ENCODE assay signal across 8 cellular contexts in genomic region chr3:124033360-124034015, GRCh38. TPM values are rescaled to one million over a fixed set of nuclear protein-coding genes. Genes with fewer than 3 reads are reported as not detected.
DNase-seq lines count a peak whose midpoint lies in the region; ATAC-seq lines count a peak whose summit lies in the region.

Gene KALRN, plus strand, starts transcription at chr3:124033369.

- H3K4me2 ChIP-seq in skeletal muscle satellite cell (ENCODE audit: low read length), result peak within 1 kb of the TSS; percentile 99

- ATAC-seq in HG03432 (IDR thresholded peaks at IDR 0.05; ENCODE audit: unreplicated experiment), result peak; percentile 28

- H3K9me3 ChIP-seq in iPS-18a (ENCODE audit: control insufficient read depth, low read depth, low read length) (no peaks in the 10 kb centered on the region), skeletal muscle satellite cell (replicated peaks; ENCODE audit: low read length) (no peaks in the 10 kb centered on the region)

- H3K9ac ChIP-seq in iPS-18a (ENCODE audit: low read length) (peak within 1 kb of the TSS; percentile 73), skeletal muscle satellite cell (ENCODE audit: low read depth, low read length) (peak within 1 kb of the TSS; percentile 89)

- no peak within 1 kb of the TSS for H3K27ac ChIP-seq in iPS-18a (ENCODE audit: low read length)

- H3K4me1 ChIP-seq in iPS-18a (ENCODE audit: control insufficient read depth, low read depth, low read length), result peaks cover 3% of the 10 kb centered on the region
- peaks cover 11% of the 10 kb centered on the region for H3K4me1 ChIP-seq in skeletal muscle satellite cell (ENCODE audit: control insufficient read depth, insufficient read depth, low read length)

- H3K36me3 ChIP-seq in iPS-18a (ENCODE audit: control insufficient read depth, low read depth, low read length), result no peaks in the 10 kb centered on the region
- H3K36me3 ChIP-seq in skeletal muscle satellite cell (ENCODE audit: insufficient read depth, low read length), result no peaks in the 10 kb centered on the region

- H3K27me3 ChIP-seq in iPS-18a (ENCODE audit: control insufficient read depth, insufficient read depth, low read length), result peaks cover 56% of the 10 kb centered on the region
- H3K27me3 ChIP-seq in skeletal muscle satellite cell (ENCODE audit: control insufficient read depth, insufficient read depth, low read length), result peaks cover 48% of the 10 kb centered on the region

- DNase-seq in activated CD4-positive, alpha-beta T cell treated with anti-CD3 and anti-CD28 coated beads for 48 hours, result peak; percentile 3
- DNase-seq in activated CD4-positive, alpha-beta T cell treated with anti-CD3 and anti-CD28 coated beads, Interleukin-2, amount 50 U/mL, for 4 hours, result no peak
- DNase-seq in astrocyte of the hippocampus (ENCODE audit: low read depth, low spot score) (peak; percentile 68), DMS153 treated with DMSO at 0.1 percent for 48 hours (lab: John Stamatoyannopoulos, UW; ENCODE audit: unreplicated experiment) (no peak)
- no peak for DNase-seq in activated effector memory CD4-positive, alpha-beta T cell treated with anti-CD3 and anti-CD28 coated beads, Interleukin-2, amount 50 U/mL, for 16 hours

- H3K4me3 ChIP-seq in iPS-18a (ENCODE audit: low read length), result peak within 1 kb of the TSS; percentile 86
- H3K4me3 ChIP-seq in skeletal muscle satellite cell (ENCODE audit: low read length), result peak within 1 kb of the TSS; percentile 90

RNA-seq across cellular contexts. Expression of gene KALRN, which starts in this region (rescaled TPM):
- total RNA-seq in skeletal muscle satellite cell (2012; rRNA removed), result 0.44 and 0.51 TPM in 2 replicates

Comparison
In these comparisons a context has a peak if more than half of its experiments do, and no peak if none do; other contexts are left out.
1. DNase-seq: peak in activated CD4-positive, alpha-beta T cell treated with anti-CD3 and anti-CD28 coated beads for 48 hours (single experiment) and astrocyte of the hippocampus (single experiment); none in activated CD4-positive, alpha-beta T cell treated with anti-CD3 and anti-CD28 coated beads, Interleukin-2, amount 50 U/mL, for 4 hours (0 of 2), DMS153 treated with DMSO at 0.1 percent for 48 hours (single experiment) and activated effector memory CD4-positive, alpha-beta T cell treated with anti-CD3 and anti-CD28 coated beads, Interleukin-2, amount 50 U/mL, for 16 hours (single experiment).